ENCODE assay signal across 10 cellular contexts in the genomic region with DNA sequence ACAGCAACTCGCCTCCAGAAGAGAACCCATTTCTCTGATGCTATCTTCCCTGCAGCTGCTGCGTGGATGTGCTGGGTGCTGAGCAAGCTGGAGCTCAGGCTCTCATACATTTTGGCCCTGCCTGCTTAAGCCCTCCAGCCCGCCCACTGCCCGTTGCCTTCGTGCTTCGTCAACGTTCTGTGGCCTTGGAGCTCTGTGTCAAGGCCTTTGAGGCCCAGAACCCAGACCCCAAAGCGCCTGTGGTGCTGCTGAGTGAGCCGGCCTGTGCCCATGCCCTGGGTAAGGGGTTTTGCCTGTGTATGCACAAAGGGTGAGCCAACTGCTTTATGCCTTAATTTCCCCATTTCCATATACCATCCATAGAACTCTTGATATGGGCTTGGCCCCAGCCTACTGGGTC. TPM values are rescaled to one million over a fixed set of nuclear protein-coding genes. Genes with fewer than 3 reads are reported as not detected.
DNase-seq lines count a peak whose midpoint lies in the region; ATAC-seq and TF ChIP-seq lines count a peak whose summit lies in the region.
"Had no signal": no experiment of that assay in that cellular context is flagged by ENCODE, and none has a peak within 500 bp of the region (broad histone marks: within the 10 kb centered on the region; RNA-seq: fewer than 3 reads in every experiment).

No MANE protein-coding gene starts in this region.

- H3K27ac Mint-ChIP-seq in activated T-helper 2 cell treated with anti-CD3 and anti-CD28 coated beads, Interferon-gamma antibody, Interleukin-2, Interleukin-4, amounts not matched to agents 10 μg/mL and 5 μg/mL and 100 μg/mL, durations not matched to agents 14 hours and 24 hours and 36 hours = peak overlapping the region; percentile 16

- DNase-seq in heart left ventricle (peak in 1 of 5 donors; percentile 54), left ventricle myocardium superior (no peak), GOT3 (lab: John Stamatoyannopoulos, UW) (no peak)
- DNase-seq in activated T-helper 2 cell treated with anti-CD3 and anti-CD28 coated beads, Interferon-gamma antibody, Interleukin-2, Interleukin-4, amounts not matched to agents 10 μg/mL and 5 μg/mL and 100 μg/mL, durations not matched to agents 14 hours and 24 hours and 36 hours (ENCODE audit: low spot score) = no peak
- DNase-seq: activated CD4-positive, alpha-beta T cell treated with anti-CD3 and anti-CD28 coated beads, Interleukin-2, amount 50 U/mL, for 48 hours; NCI-H526 treated with DMSO at 0.1 percent for 48 hours had no signal

- H3K4me3 Mint-ChIP-seq in activated T-helper 2 cell treated with anti-CD3 and anti-CD28 coated beads, Interferon-gamma antibody, Interleukin-2, Interleukin-4, amounts not matched to agents 10 μg/mL and 5 μg/mL and 100 μg/mL, durations not matched to agents 14 hours and 24 hours and 36 hours (ENCODE audit: low read depth) = peak overlapping the region; percentile 93

- peaks cover 0 to 36% (median 23%) of the 10 kb centered on the region in 9 donors for H3K36me3 ChIP-seq in heart left ventricle
- peaks cover 26% of the 10 kb centered on the region for H3K36me3 ChIP-seq in iPS-20b (ENCODE audit: insufficient read depth, low read depth, low read length)
- H3K36me3 ChIP-seq in subcutaneous abdominal adipose tissue (ENCODE audit: control insufficient read depth in 5 of 5, insufficient read depth in 5 of 5, low read length in 5 of 5) = peaks cover 0 to 37% (median 23%) of the 10 kb centered on the region in 5 donors

- TF ChIP-seq POLR2A in heart left ventricle (IDR thresholded peaks at IDR 0.05) = no peak

- TF ChIP-seq CTCF in heart left ventricle (IDR thresholded peaks at IDR 0.05) = no peak

- intact Hi-C loops in heart left ventricle (cut with DNase I) (no loop called here), left ventricle myocardium superior (cut with micrococcal nuclease) (no loop called here)
- intact Hi-C loops in activated T-helper 2 cell treated with anti-CD3 and anti-CD28 coated beads, Interferon-gamma antibody, Interleukin-2, Interleukin-4, amounts not matched to agents 10 μg/mL and 5 μg/mL and 100 μg/mL, durations not matched to agents 14 hours and 24 hours and 36 hours (cut with micrococcal nuclease) = no loop called here

- 90 to 92% (median 92%) methylated on average over 9 of the region's 9 CpGs for WGBS in heart left ventricle, 4 donors

- no peaks in the 10 kb centered on the region for H3K9me3 ChIP-seq in heart left ventricle
- no peaks in the 10 kb centered on the region for H3K9me3 ChIP-seq in iPS-20b (ENCODE audit: insufficient read depth, low read depth, low read length)
- H3K9me3 ChIP-seq in subcutaneous abdominal adipose tissue (ENCODE audit: control insufficient read depth in 5 of 5, low read length in 5 of 5) = no peaks in the 10 kb centered on the region

- no peaks in the 10 kb centered on the region for H3K27me3 Mint-ChIP-seq in activated T-helper 2 cell treated with anti-CD3 and anti-CD28 coated beads, Interferon-gamma antibody, Interleukin-2, Interleukin-4, amounts not matched to agents 10 μg/mL and 5 μg/mL and 100 μg/mL, durations not matched to agents 14 hours and 24 hours and 36 hours (ENCODE audit: low read depth)

- H3K9me3 Mint-ChIP-seq in activated T-helper 2 cell treated with anti-CD3 and anti-CD28 coated beads, Interferon-gamma antibody, Interleukin-2, Interleukin-4, amounts not matched to agents 10 μg/mL and 5 μg/mL and 100 μg/mL, durations not matched to agents 14 hours and 24 hours and 36 hours = no peaks in the 10 kb centered on the region

- H3K27me3 ChIP-seq in heart left ventricle (no peaks in the 10 kb centered on the region), iPS-20b (ENCODE audit: insufficient read depth, low read length) (no peaks in the 10 kb centered on the region), subcutaneous abdominal adipose tissue (ENCODE audit: control insufficient read depth in 5 of 5, insufficient read depth in 4 of 5, low read length in 5 of 5) (no peaks in the 10 kb centered on the region)

- no peak overlapping the region for H3K9ac ChIP-seq in iPS-20b (ENCODE audit: low read depth, low read length)
- H3K9ac ChIP-seq in subcutaneous abdominal adipose tissue (ENCODE audit: low read length in 5 of 5) = no peak overlapping the region

- peaks cover 26% of the 10 kb centered on the region for H3K4me1 Mint-ChIP-seq in activated T-helper 2 cell treated with anti-CD3 and anti-CD28 coated beads, Interferon-gamma antibody, Interleukin-2, Interleukin-4, amounts not matched to agents 10 μg/mL and 5 μg/mL and 100 μg/mL, durations not matched to agents 14 hours and 24 hours and 36 hours (ENCODE audit: low read depth)

- ATAC-seq in heart left ventricle (no peak), left ventricle myocardium superior (no peak), HG03457 (IDR thresholded peaks at IDR 0.05; ENCODE audit: unreplicated experiment) (no peak), GM18520 (IDR thresholded peaks at IDR 0.05; ENCODE audit: unreplicated experiment) (no peak)

- H3K4me3 ChIP-seq in heart left ventricle (peak overlapping the region in 8 of 12 donors; percentile 61 to 96 (median 88)), iPS-20b (ENCODE audit: low read length) (peak overlapping the region; percentile 95), subcutaneous abdominal adipose tissue (ENCODE audit: low read depth in 1 of 5, low read length in 5 of 5) (peak overlapping the region in 4 of 5 donors; percentile 84 to 97 (median 95))

- H3K4me1 ChIP-seq in heart left ventricle (peaks cover 5 to 34% (median 22%) of the 10 kb centered on the region in 12 donors), iPS-20b (ENCODE audit: insufficient read depth, low read length) (no peaks in the 10 kb centered on the region), subcutaneous abdominal adipose tissue (ENCODE audit: control insufficient read depth in 5 of 5, insufficient read depth in 5 of 5, low read length in 5 of 5) (peaks cover 6 to 36% (median 33%) of the 10 kb centered on the region in 5 donors)

- peaks cover 36% of the 10 kb centered on the region for H3K36me3 Mint-ChIP-seq in activated T-helper 2 cell treated with anti-CD3 and anti-CD28 coated beads, Interferon-gamma antibody, Interleukin-2, Interleukin-4, amounts not matched to agents 10 μg/mL and 5 μg/mL and 100 μg/mL, durations not matched to agents 14 hours and 24 hours and 36 hours (ENCODE audit: low read depth)

- H3K27ac ChIP-seq in heart left ventricle (no peak overlapping the region), iPS-20b (ENCODE audit: low read length) (no peak overlapping the region), subcutaneous abdominal adipose tissue (ENCODE audit: low read depth, low read length) (no peak overlapping the region)

RNA-seq across cellular contexts. Expression of a gene that starts 1.1 kb away (rescaled TPM):
- 10 to 100 TPM; 13.2 to 36.7 (median 14.7) TPM for total RNA-seq in heart left ventricle
- polyA plus RNA-seq in heart left ventricle = 10 to 100 TPM in 1 of 2 donors, 1 to 10 TPM in 1; 8.0 to 65.6 TPM
- total RNA-seq in left ventricle myocardium superior = 13.3 TPM
- total RNA-seq in activated T-helper 2 cell treated with anti-CD3 and anti-CD28 coated beads, Interferon-gamma antibody, Interleukin-2, Interleukin-4, amounts not matched to agents 10 μg/mL and 5 μg/mL and 100 μg/mL, durations not matched to agents 14 hours and 24 hours and 36 hours = 48.2 and 49.5 TPM in 2 replicates

RNA-seq across cellular contexts. Expression of a gene that starts 3.8 kb away (rescaled TPM):
- total RNA-seq in heart left ventricle = 100 to 1,000 TPM in 3 of 9 donors, 10 to 100 TPM in 6; 71.4 to 140 (median 93.2) TPM
- 100 to 1,000 TPM in 1 of 2 donors, 10 to 100 TPM in 1; 84.7 to 235 TPM for polyA plus RNA-seq in heart left ventricle
- 89.6 TPM for total RNA-seq in left ventricle myocardium superior
- total RNA-seq in activated T-helper 2 cell treated with anti-CD3 and anti-CD28 coated beads, Interferon-gamma antibody, Interleukin-2, Interleukin-4, amounts not matched to agents 10 μg/mL and 5 μg/mL and 100 μg/mL, durations not matched to agents 14 hours and 24 hours and 36 hours = 156 and 160 TPM in 2 replicates

RNA-seq across cellular contexts. Expression of a gene that starts 8.1 kb away (rescaled TPM):
- 10 to 100 TPM; 26.8 to 65.0 (median 40.2) TPM for total RNA-seq in heart left ventricle
- polyA plus RNA-seq in heart left ventricle = 10 to 100 TPM; 29.2 to 65.7 TPM
- total RNA-seq in left ventricle myocardium superior = 35.6 TPM
- total RNA-seq in activated T-helper 2 cell treated with anti-CD3 and anti-CD28 coated beads, Interferon-gamma antibody, Interleukin-2, Interleukin-4, amounts not matched to agents 10 μg/mL and 5 μg/mL and 100 μg/mL, durations not matched to agents 14 hours and 24 hours and 36 hours = 53.9 and 57.7 TPM in 2 replicates

RNA-seq across cellular contexts. Expression of a gene that starts 20.5 kb away (rescaled TPM):
- total RNA-seq in heart left ventricle (1 to 10 TPM in 7 of 9 donors, under 1 TPM in 2; 0.67 to 3.4 (median 1.3) TPM), left ventricle myocardium superior (1.0 TPM)
- 1 to 10 TPM in 1 of 2 donors, under 1 TPM in 1; 0.90 to 1.2 TPM for polyA plus RNA-seq in heart left ventricle
- total RNA-seq in activated T-helper 2 cell treated with anti-CD3 and anti-CD28 coated beads, Interferon-gamma antibody, Interleukin-2, Interleukin-4, amounts not matched to agents 10 μg/mL and 5 μg/mL and 100 μg/mL, durations not matched to agents 14 hours and 24 hours and 36 hours = 2.1 and 2.3 TPM in 2 replicates

RNA-seq across cellular contexts. Expression of a gene that starts 24.2 kb away (rescaled TPM):
- total RNA-seq in heart left ventricle (10 to 100 TPM; 51.4 to 71.0 (median 56.7) TPM), left ventricle myocardium superior (60.0 TPM)
- polyA plus RNA-seq in heart left ventricle = 10 to 100 TPM; 29.9 to 46.9 TPM
- total RNA-seq in activated T-helper 2 cell treated with anti-CD3 and anti-CD28 coated beads, Interferon-gamma antibody, Interleukin-2, Interleukin-4, amounts not matched to agents 10 μg/mL and 5 μg/mL and 100 μg/mL, durations not matched to agents 14 hours and 24 hours and 36 hours = 26.4 and 26.8 TPM in 2 replicates
